1 cellular context compared by ENCODE assay signal in the genomic region with DNA sequence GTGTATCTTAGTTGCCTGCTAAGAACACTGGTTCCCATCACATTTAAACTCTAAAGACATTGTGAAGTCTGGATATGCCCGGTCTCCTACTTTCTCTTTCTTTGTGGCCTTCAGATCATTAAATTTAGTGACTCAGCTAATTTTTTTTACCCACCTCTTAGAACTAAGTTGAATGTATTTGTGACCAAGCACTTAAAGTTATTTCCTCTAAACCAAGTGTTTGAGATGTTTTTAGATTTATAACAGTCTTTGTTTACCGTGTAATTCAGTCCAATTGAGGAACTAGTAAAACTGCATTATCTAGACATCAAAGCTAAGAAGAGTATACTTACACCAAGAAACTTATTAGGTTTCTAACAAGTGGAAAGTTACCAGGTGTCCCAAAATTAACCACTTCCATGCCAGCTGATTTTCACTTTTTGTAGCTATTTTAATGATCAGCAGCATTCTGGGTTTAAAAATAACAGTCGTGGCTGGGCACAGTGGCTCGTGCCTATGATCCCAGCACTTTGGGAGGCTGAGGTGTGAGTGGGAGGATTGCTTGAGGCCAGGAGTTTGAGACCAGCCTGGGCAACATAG.
TF ChIP-seq lines count a peak whose summit lies in the region.

No MANE protein-coding gene starts in this region.

TF ChIP-seq in GM12878, 131 proteins besides CTCF, POLR2A, EP300 and RAD21 (continued from another document):
- TF ChIP-seq, protein P1, sequence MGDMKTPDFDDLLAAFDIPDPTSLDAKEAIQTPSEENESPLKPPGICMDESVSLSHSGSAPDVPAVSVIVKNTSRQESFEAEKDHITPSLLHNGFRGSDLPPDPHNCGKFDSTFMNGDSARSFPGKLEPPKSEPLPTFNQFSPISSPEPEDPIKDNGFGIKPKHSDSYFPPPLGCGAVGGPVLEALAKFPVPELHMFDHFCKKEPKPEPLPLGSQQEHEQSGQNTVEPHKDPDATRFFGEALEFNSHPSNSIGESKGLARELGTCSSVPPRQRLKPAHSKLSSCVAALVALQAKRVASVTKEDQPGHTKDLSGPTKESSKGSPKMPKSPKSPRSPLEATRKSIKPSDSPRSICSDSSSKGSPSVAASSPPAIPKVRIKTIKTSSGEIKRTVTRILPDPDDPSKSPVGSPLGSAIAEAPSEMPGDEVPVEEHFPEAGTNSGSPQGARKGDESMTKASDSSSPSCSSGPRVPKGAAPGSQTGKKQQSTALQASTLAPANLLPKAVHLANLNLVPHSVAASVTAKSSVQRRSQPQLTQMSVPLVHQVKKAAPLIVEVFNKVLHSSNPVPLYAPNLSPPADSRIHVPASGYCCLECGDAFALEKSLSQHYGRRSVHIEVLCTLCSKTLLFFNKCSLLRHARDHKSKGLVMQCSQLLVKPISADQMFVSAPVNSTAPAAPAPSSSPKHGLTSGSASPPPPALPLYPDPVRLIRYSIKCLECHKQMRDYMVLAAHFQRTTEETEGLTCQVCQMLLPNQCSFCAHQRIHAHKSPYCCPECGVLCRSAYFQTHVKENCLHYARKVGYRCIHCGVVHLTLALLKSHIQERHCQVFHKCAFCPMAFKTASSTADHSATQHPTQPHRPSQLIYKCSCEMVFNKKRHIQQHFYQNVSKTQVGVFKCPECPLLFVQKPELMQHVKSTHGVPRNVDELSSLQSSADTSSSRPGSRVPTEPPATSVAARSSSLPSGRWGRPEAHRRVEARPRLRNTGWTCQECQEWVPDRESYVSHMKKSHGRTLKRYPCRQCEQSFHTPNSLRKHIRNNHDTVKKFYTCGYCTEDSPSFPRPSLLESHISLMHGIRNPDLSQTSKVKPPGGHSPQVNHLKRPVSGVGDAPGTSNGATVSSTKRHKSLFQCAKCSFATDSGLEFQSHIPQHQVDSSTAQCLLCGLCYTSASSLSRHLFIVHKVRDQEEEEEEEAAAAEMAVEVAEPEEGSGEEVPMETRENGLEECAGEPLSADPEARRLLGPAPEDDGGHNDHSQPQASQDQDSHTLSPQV (IDR thresholded peaks at IDR 0.05), result no peak
- TF ChIP-seq MTA2 (IDR thresholded peaks at IDR 0.05; ENCODE audit: low read depth), result peak; percentile 66; the same call in 1 of the 2 replicates
- peak; percentile 34 for TF ChIP-seq MEF2B (IDR thresholded peaks at IDR 0.05; ENCODE audit: partially characterized antibody, poor library complexity, severe bottlenecking)
- TF ChIP-seq RAD51 (IDR thresholded peaks at IDR 0.05), result no peak
- no peak for TF ChIP-seq DPF2 (IDR thresholded peaks at IDR 0.05)
- TF ChIP-seq, protein P2, sequence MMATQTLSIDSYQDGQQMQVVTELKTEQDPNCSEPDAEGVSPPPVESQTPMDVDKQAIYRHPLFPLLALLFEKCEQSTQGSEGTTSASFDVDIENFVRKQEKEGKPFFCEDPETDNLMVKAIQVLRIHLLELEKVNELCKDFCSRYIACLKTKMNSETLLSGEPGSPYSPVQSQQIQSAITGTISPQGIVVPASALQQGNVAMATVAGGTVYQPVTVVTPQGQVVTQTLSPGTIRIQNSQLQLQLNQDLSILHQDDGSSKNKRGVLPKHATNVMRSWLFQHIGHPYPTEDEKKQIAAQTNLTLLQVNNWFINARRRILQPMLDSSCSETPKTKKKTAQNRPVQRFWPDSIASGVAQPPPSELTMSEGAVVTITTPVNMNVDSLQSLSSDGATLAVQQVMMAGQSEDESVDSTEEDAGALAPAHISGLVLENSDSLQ (IDR thresholded peaks at IDR 0.05), result no peak
- no peak for TF ChIP-seq YBX1 (IDR thresholded peaks at IDR 0.05)
- TF ChIP-seq BACH1 (IDR thresholded peaks at IDR 0.05; ENCODE audit: borderline replicate concordance), result peak; percentile 98
- no peak for TF ChIP-seq RELA (IDR thresholded peaks at IDR 0.05; ENCODE audit: borderline replicate concordance, partially characterized antibody)
